ENCODE assay signal across 22 cellular contexts in the genomic region with DNA sequence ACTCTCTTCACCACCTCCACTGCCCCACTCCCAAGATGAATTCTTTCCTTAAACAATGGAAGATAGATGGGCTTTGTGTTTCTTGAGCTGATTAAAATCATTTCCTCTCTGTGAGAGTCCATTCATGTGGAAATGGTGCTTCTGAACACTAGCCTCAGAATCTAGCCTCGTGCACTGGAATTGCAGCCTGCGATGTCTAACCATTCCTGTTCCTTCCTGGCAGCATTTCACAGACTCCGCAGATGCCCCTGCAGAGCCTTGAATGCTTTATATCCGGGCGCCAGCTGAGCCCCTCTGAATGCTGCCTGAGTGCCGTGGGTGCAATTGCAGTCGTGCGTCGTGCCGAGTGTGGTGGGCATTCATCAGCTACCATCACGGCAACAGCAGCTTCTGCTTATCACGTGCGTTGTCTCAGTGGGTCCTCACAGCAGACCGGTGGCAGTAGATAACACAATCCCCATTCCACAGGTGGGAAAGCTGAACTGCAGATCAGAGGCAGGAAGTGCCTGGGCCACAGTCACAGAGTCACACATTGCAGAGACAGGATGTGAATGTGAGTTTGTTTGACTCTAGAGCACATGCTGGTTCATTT.
DNase-seq lines count a peak whose midpoint lies in the region; ATAC-seq and TF ChIP-seq lines count a peak whose summit lies in the region.
"Had no signal": no experiment of that assay in that cellular context is flagged by ENCODE, and none has a peak within 500 bp of the region (broad histone marks: within the 10 kb centered on the region; RNA-seq: fewer than 3 reads in every experiment).

No MANE protein-coding gene starts in this region.

- no peaks in the 10 kb centered on the region for H3K27me3 ChIP-seq in HUES64 (ENCODE audit: insufficient read depth, low read length)
- peaks cover 3% of the 10 kb centered on the region for H3K27me3 ChIP-seq in CD4-positive, alpha-beta memory T cell (ENCODE audit: insufficient read depth, low read length)
- H3K27me3 ChIP-seq: Peyer's patch had no signal

- CTCF ChIA-PET in CD4-positive, alpha-beta memory T cell (lab: Charles Lee; ENCODE audit: partially characterized antibody) = no interaction called here

- no peak overlapping the region for H3K4me3 ChIP-seq in HUES64 (ENCODE audit: low read length)
- no peak overlapping the region for H3K4me3 ChIP-seq in CD4-positive, alpha-beta memory T cell (ENCODE audit: low read length in 2 of 2)
- H3K4me3 ChIP-seq: esophagus squamous epithelium, lower lobe of right lung, Peyer's patch, transverse colon had no signal

- POLR2A ChIA-PET in CD4-positive, alpha-beta memory T cell (lab: Charles Lee; ENCODE audit: partially characterized antibody) = no interaction called here

- H3K27me3 Mint-ChIP-seq in brain = no peaks in the 10 kb centered on the region
- H3K27me3 Mint-ChIP-seq in CD4-positive, alpha-beta memory T cell = peaks cover 15 to 26% of the 10 kb centered on the region in 2 donors

- H3K36me3 Mint-ChIP-seq in brain = no peaks in the 10 kb centered on the region
- no peaks in the 10 kb centered on the region for H3K36me3 Mint-ChIP-seq in CD4-positive, alpha-beta memory T cell
- H3K36me3 Mint-ChIP-seq: activated naive CD4-positive, alpha-beta T cell treated with anti-CD3 and anti-CD28 coated beads, Interleukin-2, amount 50 U/mL, for 72 hours had no signal

- no peaks in the 10 kb centered on the region for H3K9me3 ChIP-seq in HUES64 (ENCODE audit: insufficient read depth, low read depth, low read length)
- no peaks in the 10 kb centered on the region for H3K9me3 ChIP-seq in CD4-positive, alpha-beta memory T cell (ENCODE audit: control insufficient read depth in 1 of 2, low read length in 2 of 2)
- H3K9me3 ChIP-seq: esophagus squamous epithelium, lower lobe of right lung, Peyer's patch, transverse colon had no signal

- no peak for ATAC-seq in GM18858 (IDR thresholded peaks at IDR 0.05; ENCODE audit: unreplicated experiment)
- ATAC-seq: activated naive CD4-positive, alpha-beta T cell treated with anti-CD3 and anti-CD28 coated beads, Interleukin-2, amount 50 U/mL, for 72 hours; activated T-cell treated with anti-CD3 and anti-CD28 coated beads, Interleukin-2, amount 50 U/mL, for 4 hours; lower lobe of right lung; stimulated activated naive CD8-positive, alpha-beta T cell treated with anti-CD3 and anti-CD28 coated beads, Interleukin-15, Interleukin-2, amounts not matched to agents 100 U/mL and 50 U/mL, for 24 hours had no signal

- H3K9ac ChIP-seq in HUES64 (ENCODE audit: low read depth, low read length) = 0 out of 2 replicates have a peak overlapping the region, but pooled peaks have one; percentile 18

- peaks cover 0 to 2% (median 0%) of the 10 kb centered on the region in 5 experiments for H3K9me3 Mint-ChIP-seq in brain
- H3K9me3 Mint-ChIP-seq in CD4-positive, alpha-beta memory T cell = peaks cover 0 to 2% (median 0%) of the 10 kb centered on the region in 8 donors
- H3K9me3 Mint-ChIP-seq: activated B cell treated with CpG ODN at 0.5 μM for 24 hours; activated T-cell treated with anti-CD3 and anti-CD28 coated beads, Interleukin-2, amount 50 U/mL, for 4 hours; dendritic cell treated with granulocyte-macrophage colony-stimulating factor and Interleukin-4, amounts not matched to agents 40 ng/mL and 50 ng/mL, for 4 days had no signal

- intact Hi-C loops in CD4-positive, alpha-beta memory T cell (cut with micrococcal nuclease) = no loop called here

- H3K27ac ChIP-seq in HUES64 (ENCODE audit: low read depth, low read length) (peak overlapping the region; percentile 68), substantia nigra (ENCODE audit: low read depth, low read length, poor library complexity, severe bottlenecking) (peak overlapping the region; percentile 23)
- no peak overlapping the region for H3K27ac ChIP-seq in CD4-positive, alpha-beta memory T cell (ENCODE audit: low read depth, low read length)
- H3K27ac ChIP-seq: esophagus squamous epithelium, lower lobe of right lung, Peyer's patch, transverse colon had no signal

- H3K27ac Mint-ChIP-seq in brain = peak overlapping the region; percentile 49 to 95 (median 78)
- no peak overlapping the region for H3K27ac Mint-ChIP-seq in CD4-positive, alpha-beta memory T cell
- H3K27ac Mint-ChIP-seq: activated B cell treated with CpG ODN at 0.5 μM for 24 hours; B cell; dendritic cell treated with granulocyte-macrophage colony-stimulating factor and Interleukin-4, amounts not matched to agents 40 ng/mL and 50 ng/mL, for 4 days; progenitor cell of endocrine pancreas had no signal

- H3K4me1 Mint-ChIP-seq in brain = peaks cover 60% of the 10 kb centered on the region
- peaks cover 0 to 9% (median 8%) of the 10 kb centered on the region in 4 donors for H3K4me1 Mint-ChIP-seq in CD4-positive, alpha-beta memory T cell
- H3K4me1 Mint-ChIP-seq: activated B cell treated with CpG ODN at 0.5 μM for 24 hours, B cell had no signal

- no peaks in the 10 kb centered on the region for H3K36me3 ChIP-seq in HUES64 (ENCODE audit: insufficient read depth, low read length)
- no peaks in the 10 kb centered on the region for H3K36me3 ChIP-seq in CD4-positive, alpha-beta memory T cell (ENCODE audit: insufficient read depth, low read length)
- H3K36me3 ChIP-seq: esophagus squamous epithelium, lower lobe of right lung, Peyer's patch, transverse colon had no signal

- TF ChIP-seq CTCF in brain (conservative IDR thresholded peaks at IDR 0.05) = no peak

- DNase-seq in iPS-NIHi11 (ENCODE audit: low spot score) (peak; percentile 53), substantia nigra (lab: John Stamatoyannopoulos, UW) (peak in 5 of 49 donors; percentile 13 to 25 (median 16)), iPS-NIHi7 (ENCODE audit: extremely low spot score) (no peak)
- no peak for DNase-seq in CD4-positive, alpha-beta memory T cell
- DNase-seq: activated B cell treated with CpG ODN at 0.5 μM for 24 hours; activated T-cell treated with anti-CD3 and anti-CD28 coated beads, Interleukin-2, amount 50 U/mL, for 4 hours; esophagus squamous epithelium; glutamatergic neuron; GOT3; lower lobe of right lung; NCI-H1436 treated with DMSO at 0.1 percent for 48 hours; Peyer's patch; stimulated activated CD4-positive, alpha-beta T cell treated with anti-CD3 and anti-CD28 coated beads, Interleukin-2, amount 100 ng/mL, for 24 hours; stimulated activated naive CD8-positive, alpha-beta T cell treated with anti-CD3 and anti-CD28 coated beads, Interleukin-15, Interleukin-2, amounts not matched to agents 100 U/mL and 50 U/mL, for 24 hours; transverse colon had no signal

- H3K4me3 Mint-ChIP-seq in brain = peak overlapping the region; percentile 46 to 72 (median 64)
- H3K4me3 Mint-ChIP-seq in CD4-positive, alpha-beta memory T cell = peak overlapping the region in 3 of 8 donors; percentile 7 to 46 (median 14)
- H3K4me3 Mint-ChIP-seq: activated B cell treated with CpG ODN at 0.5 μM for 24 hours; activated T-cell treated with anti-CD3 and anti-CD28 coated beads, Interleukin-2, amount 50 U/mL, for 4 hours; B cell; dendritic cell treated with granulocyte-macrophage colony-stimulating factor and Interleukin-4, amounts not matched to agents 40 ng/mL and 50 ng/mL, for 4 days had no signal

- H3K4me1 ChIP-seq in HUES64 (ENCODE audit: insufficient read depth, low read length) = peaks cover 29% of the 10 kb centered on the region
- H3K4me1 ChIP-seq in CD4-positive, alpha-beta memory T cell (ENCODE audit: insufficient read depth, low read length) = no peaks in the 10 kb centered on the region
- H3K4me1 ChIP-seq: esophagus squamous epithelium, lower lobe of right lung, Peyer's patch, transverse colon had no signal

- WGBS in HUES64 = 6% methylated on average over 14 of the region's 14 CpGs

Comparison
In these comparisons a context has a peak if more than half of its experiments do, and no peak if none do; other contexts are left out.
1. H3K27ac Mint-ChIP-seq: peak in brain (5 of 5); none in CD4-positive, alpha-beta memory T cell (0 of 7).